29 cellular contexts compared by ENCODE assay signal in the genomic region with DNA sequence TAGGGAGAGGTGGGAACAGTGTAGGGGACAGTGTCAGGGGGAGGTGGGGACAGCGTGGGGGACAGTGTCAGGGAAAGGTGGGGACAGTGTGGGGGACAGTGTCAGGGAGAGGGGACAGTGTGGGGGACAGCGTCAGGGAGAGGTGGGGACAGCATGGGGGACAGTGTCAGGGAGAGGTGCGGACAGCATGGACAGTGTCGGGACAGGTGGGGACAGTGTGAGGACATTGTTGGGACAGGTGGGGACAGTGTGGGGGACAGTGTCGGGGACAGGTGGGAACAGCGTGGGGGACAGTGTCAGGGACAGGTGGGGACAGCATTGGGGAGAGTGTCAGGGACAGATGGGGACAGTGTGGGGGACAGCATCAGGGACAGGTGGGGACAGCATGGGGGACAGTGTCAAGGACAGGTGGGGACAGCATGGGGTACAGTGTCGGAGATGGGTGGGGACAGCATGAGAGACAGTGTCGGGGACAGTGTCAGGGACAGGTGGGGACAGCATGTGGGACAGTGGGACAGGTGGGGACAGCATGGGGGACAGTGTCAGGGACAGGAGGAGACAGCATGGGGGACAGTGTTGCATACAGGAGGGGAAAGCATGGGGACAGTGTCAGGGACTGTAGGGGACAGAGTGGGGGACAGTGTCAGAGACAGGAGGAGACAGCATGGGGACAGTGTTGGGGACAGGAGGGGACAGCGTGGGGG.
"Had no signal": no experiment of that assay in that cellular context is flagged by ENCODE, and none has a peak within 500 bp of the region (broad histone marks: within the 10 kb centered on the region; RNA-seq: fewer than 3 reads in every experiment).

No MANE protein-coding gene starts in this region.

- H3K27ac Mint-ChIP-seq: activated CD4-positive, alpha-beta T cell treated with anti-CD3 and anti-CD28 coated beads, Interleukin-2, amount 10 ng/mL, durations not matched to agents 7 days and 5 days; activated CD8-positive, alpha-beta T cell treated with anti-CD3 and anti-CD28 coated beads for 36 hours; activated naive CD4-positive, alpha-beta T cell treated with anti-CD3 and anti-CD28 coated beads, Interleukin-2, amount 50 U/mL, for 24 hours; activated T-helper 17 cell treated with anti-CD3 and anti-CD28 coated beads, Interleukin-2, amount 50 U/mL, for 72 hours; brain; effector memory CD8-positive, alpha-beta T cell; immature natural killer cell; nephron; stimulated activated memory B cell treated with anti-CD40 and anti-IgM and Interleukin-4, amounts not matched to agents 10 μg/mL and 1 μg/mL and 100 μg/mL, for 72 hours had no signal

- H3K36me3 Mint-ChIP-seq: activated naive CD4-positive, alpha-beta T cell treated with anti-CD3 and anti-CD28 coated beads, Interleukin-2, amount 50 U/mL, for 24 hours; immature natural killer cell had no signal

- H3K9me3 ChIP-seq: ascending aorta, gastroesophageal sphincter, left lung, lower lobe of right lung, suprapubic skin, tibial artery, uterus had no signal

- H3K27ac ChIP-seq: cardiac muscle cell, dorsolateral prefrontal cortex, hepatocyte, left lung, lower lobe of right lung, skin epidermis, suprapubic skin, uterus had no signal

- H3K36me3 ChIP-seq: ascending aorta, cardiac muscle cell, gastroesophageal sphincter, left lung, lower lobe of right lung, suprapubic skin, tibial artery, uterus had no signal

- H3K4me3 ChIP-seq: ascending aorta, cardiac muscle cell, coronary artery, dorsolateral prefrontal cortex, gastroesophageal sphincter, hepatocyte, left lung, lower lobe of right lung, skin epidermis, suprapubic skin, tibial artery, uterus had no signal

- H3K4me1 ChIP-seq: ascending aorta, left lung, lower lobe of right lung, uterus had no signal

- H3K4me1 Mint-ChIP-seq: activated CD4-positive, alpha-beta T cell treated with anti-CD3 and anti-CD28 coated beads, Interleukin-2, amount 10 ng/mL, durations not matched to agents 7 days and 5 days; activated naive CD4-positive, alpha-beta T cell treated with anti-CD3 and anti-CD28 coated beads, Interleukin-2, amount 50 U/mL, for 24 hours; activated T-helper 17 cell treated with anti-CD3 and anti-CD28 coated beads, Interleukin-2, amount 50 U/mL, for 72 hours; brain; immature natural killer cell; nephron had no signal

- H3K4me3 Mint-ChIP-seq: activated CD4-positive, alpha-beta T cell treated with anti-CD3 and anti-CD28 coated beads, Interleukin-2, amount 10 ng/mL, durations not matched to agents 7 days and 5 days; activated CD8-positive, alpha-beta T cell treated with anti-CD3 and anti-CD28 coated beads for 36 hours; activated naive CD4-positive, alpha-beta T cell treated with anti-CD3 and anti-CD28 coated beads, Interleukin-2, amount 50 U/mL, for 24 hours; activated T-cell treated with anti-CD3 and anti-CD28 coated beads, Interleukin-2, amount 50 U/mL, for 4 hours; activated T-helper 17 cell treated with anti-CD3 and anti-CD28 coated beads, Interleukin-2, amount 50 U/mL, for 72 hours; brain; effector memory CD8-positive, alpha-beta T cell; immature natural killer cell; nephron; stimulated activated memory B cell treated with anti-CD40 and anti-IgM and Interleukin-4, amounts not matched to agents 10 μg/mL and 1 μg/mL and 100 μg/mL, for 72 hours had no signal

- H3K27me3 ChIP-seq: ascending aorta, cardiac muscle cell, gastroesophageal sphincter, hepatocyte, left lung, suprapubic skin, tibial artery, uterus had no signal

- DNase-seq: activated CD4-positive, alpha-beta T cell treated with anti-CD3 and anti-CD28 coated beads, Interleukin-2, amount 10 ng/mL, durations not matched to agents 7 days and 5 days; activated CD4-positive, CD25-positive, alpha-beta regulatory T cell treated with anti-CD3 and anti-CD28 coated beads, Interleukin-2, amount 50 U/mL, for 72 hours; activated CD8-positive, alpha-beta T cell treated with anti-CD3 and anti-CD28 coated beads for 36 hours; activated T-cell treated with anti-CD3 and anti-CD28 coated beads, Interleukin-2, amount 50 U/mL, for 4 hours; cerebellar nuclear complex; dorsolateral prefrontal cortex; effector memory CD8-positive, alpha-beta T cell; erythroblast; immature natural killer cell; lower lobe of right lung; mesenchymal stem cell; stimulated activated CD4-positive, alpha-beta T cell treated with anti-CD3 and anti-CD28 coated beads, Interleukin-4, amount 100 ng/mL, for 24 hours; T-helper 2 cell; uterus had no signal

- ATAC-seq: activated CD8-positive, alpha-beta T cell treated with anti-CD3 and anti-CD28 coated beads for 36 hours; activated T-cell treated with anti-CD3 and anti-CD28 coated beads, Interleukin-2, amount 50 U/mL, for 4 hours; activated T-helper 17 cell treated with anti-CD3 and anti-CD28 coated beads, Interleukin-2, amount 50 U/mL, for 72 hours; effector memory CD8-positive, alpha-beta T cell; gastroesophageal sphincter; sciatic nerve; stimulated activated memory B cell treated with anti-CD40 and anti-IgM and Interleukin-4, amounts not matched to agents 10 μg/mL and 1 μg/mL and 100 μg/mL, for 72 hours had no signal

- H3K27me3 Mint-ChIP-seq: activated CD4-positive, alpha-beta T cell treated with anti-CD3 and anti-CD28 coated beads, Interleukin-2, amount 10 ng/mL, durations not matched to agents 7 days and 5 days; activated naive CD4-positive, alpha-beta T cell treated with anti-CD3 and anti-CD28 coated beads, Interleukin-2, amount 50 U/mL, for 24 hours; brain; stimulated activated memory B cell treated with anti-CD40 and anti-IgM and Interleukin-4, amounts not matched to agents 10 μg/mL and 1 μg/mL and 100 μg/mL, for 72 hours had no signal
